In genomic region chr2:237291138-237291792, GRCh38 we compare ENCODE assay signal across 8 cellular contexts.
A peak's percentile ranks its signal among the peaks of the same experiment; 100 is the strongest.
DNase-seq lines count a peak whose midpoint lies in the region; ATAC-seq and TF ChIP-seq lines count a peak whose summit lies in the region.

No MANE protein-coding gene starts in this region.

- WGBS in lung, 2 donors = 0 to 1% methylated on average over 20 of the region's 20 CpGs

- H3K36me3 ChIP-seq in lung (ENCODE audit: control insufficient read depth in 2 of 2, insufficient read depth in 2 of 2, low read length in 2 of 2) = no peaks in the 10 kb centered on the region

- ATAC-seq in lung (ENCODE audit: insufficient read depth, low FRiP score) (peak; percentile 81), HG02885 (IDR thresholded peaks at IDR 0.05; ENCODE audit: poor library complexity, unreplicated experiment) (no peak), HG02623 (IDR thresholded peaks at IDR 0.05; ENCODE audit: unreplicated experiment) (no peak)

- peak overlapping the region; percentile 82 to 95 for H3K27ac ChIP-seq in lung (ENCODE audit: low read depth in 1 of 2, low read length in 1 of 2)

- H3K9me3 ChIP-seq in lung (ENCODE audit: control insufficient read depth in 2 of 2, insufficient read depth in 1 of 2, low read length in 1 of 2) = peaks cover 0 to 3% of the 10 kb centered on the region in 2 donors

- no peak overlapping the region for H3K4me3 ChIP-seq in choroid plexus epithelial cell (ENCODE audit: low read depth, low read length)
- H3K4me3 ChIP-seq in lung = no peak overlapping the region

- peaks cover 1 to 5% of the 10 kb centered on the region in 2 donors for H3K4me1 ChIP-seq in lung (ENCODE audit: control insufficient read depth in 2 of 2, insufficient read depth in 2 of 2, low read length in 2 of 2)

- TF ChIP-seq CTCF in choroid plexus epithelial cell (conservative IDR thresholded peaks at IDR 0.05; ENCODE audit: low read depth, low read length) (no peak), lung (IDR thresholded peaks at IDR 0.05; ENCODE audit: control extremely low read depth, extremely low read depth) (no peak)

- H3K27me3 ChIP-seq in lung (ENCODE audit: control insufficient read depth, insufficient read depth) = no peaks in the 10 kb centered on the region

- DNase-seq in AG20443 (ENCODE audit: low spot score) (peak; percentile 86), KG1 (lab: John Stamatoyannopoulos, UW) (peak; percentile 12), RPMI7951 (ENCODE audit: low read depth) (peak; percentile 100), choroid plexus epithelial cell (ENCODE audit: low read depth) (peak; percentile 100), lung (ENCODE audit: low spot score) (peak; percentile 95)
- peak in 2 of 3 experiments; percentile 1 to 4 for DNase-seq in stimulated activated CD4-positive, alpha-beta T cell treated with anti-CD3 and anti-CD28 coated beads, TNF-alpha, amount 100 ng/mL, for 4 hours (ENCODE audit: low read depth in 3 of 3)

Comparison
In these comparisons a context has a peak if more than half of its experiments do, and no peak if none do; other contexts are left out.
1. DNase-seq: peak in every context shown above with its lines; median percentile 100 in RPMI7951; 100 in choroid plexus epithelial cell; 95 in lung; 86 in AG20443; 12 in KG1; 2 in stimulated activated CD4-positive, alpha-beta T cell treated with anti-CD3 and anti-CD28 coated beads, TNF-alpha, amount 100 ng/mL, for 4 hours.